In genomic region chr6:26043389-26044139, GRCh38 we compare ENCODE assay signal across 7 cellular contexts. TPM values are rescaled to one million over a fixed set of nuclear protein-coding genes. Genes with fewer than 3 reads are reported as not detected.
A peak's percentile ranks its signal among the peaks of the same experiment; 100 is the strongest.
DNase-seq lines count a peak whose midpoint lies in the region; ATAC-seq, FAIRE-seq and TF ChIP-seq lines count a peak whose summit lies in the region.

No MANE protein-coding gene starts in this region.

- H3K4me3 Mint-ChIP-seq in activated CD8-positive, alpha-beta memory T cell treated with anti-CD3 and anti-CD28 coated beads, Interleukin-2, amount 10 ng/mL, durations not matched to agents 7 days and 5 days, result peak overlapping the region; percentile 78

- ATAC-seq in HG02938 (IDR thresholded peaks at IDR 0.05; ENCODE audit: unreplicated experiment), result peak; percentile 64
- ATAC-seq in activated CD8-positive, alpha-beta memory T cell treated with anti-CD3 and anti-CD28 coated beads, Interleukin-2, amount 10 ng/mL, durations not matched to agents 7 days and 5 days, result peak; percentile 71
- ATAC-seq in thoracic aorta (ENCODE audit: insufficient number of reproducible peaks, low FRiP score, low read depth), result peak; percentile 97

- peak overlapping the region; percentile 99 for H3K27ac Mint-ChIP-seq in activated CD8-positive, alpha-beta memory T cell treated with anti-CD3 and anti-CD28 coated beads, Interleukin-2, amount 10 ng/mL, durations not matched to agents 7 days and 5 days

- CTCF ChIA-PET in activated CD8-positive, alpha-beta memory T cell treated with anti-CD3 and anti-CD28 coated beads, Interleukin-2, amount 10 ng/mL, durations not matched to agents 7 days and 5 days (lab: Charles Lee), result interaction anchor here (0.7 to 2.3 kb wide), 15 partner anchors 8 to 194 kb away, joined by 3 to 47 read pairs (median 4); a partner anchor contains a TSS

- H3K27me3 Mint-ChIP-seq in activated CD8-positive, alpha-beta memory T cell treated with anti-CD3 and anti-CD28 coated beads, Interleukin-2, amount 10 ng/mL, durations not matched to agents 7 days and 5 days, result no peaks in the 10 kb centered on the region

- no peak for DNase-seq in GM18507 (ENCODE audit: extremely low spot score, insufficient read length, low read depth)
- peak; percentile 91 for DNase-seq in NCI-H2196 (lab: John Stamatoyannopoulos, UW; ENCODE audit: unreplicated experiment)
- DNase-seq in activated CD8-positive, alpha-beta memory T cell treated with anti-CD3 and anti-CD28 coated beads, Interleukin-2, amount 10 ng/mL, durations not matched to agents 7 days and 5 days, result peak; percentile 87
- peak; percentile 83 for DNase-seq in epidermal melanocyte (ENCODE audit: insufficient read length, low spot score)
- DNase-seq in thoracic aorta (ENCODE audit: low spot score), result no peak

- no peaks in the 10 kb centered on the region for H3K9me3 ChIP-seq in mucosa of rectum (ENCODE audit: control insufficient read depth in 2 of 2, low read length in 2 of 2)
- no peaks in the 10 kb centered on the region for H3K9me3 ChIP-seq in thoracic aorta

- peak overlapping the region; percentile 95 to 97 for H3K27ac ChIP-seq in mucosa of rectum (ENCODE audit: low read depth in 2 of 2, low read length in 2 of 2)
- H3K27ac ChIP-seq in thoracic aorta, result peak overlapping the region; percentile 95 to 96

- H3K4me3 ChIP-seq in mucosa of rectum (ENCODE audit: low read length in 2 of 2) (peak overlapping the region; percentile 89 to 95), thoracic aorta (peak overlapping the region; percentile 72)

- H3K9me3 Mint-ChIP-seq in activated CD8-positive, alpha-beta memory T cell treated with anti-CD3 and anti-CD28 coated beads, Interleukin-2, amount 10 ng/mL, durations not matched to agents 7 days and 5 days (ENCODE audit: low read depth), result no peaks in the 10 kb centered on the region

- no peak for TF ChIP-seq CTCF in thoracic aorta (IDR thresholded peaks at IDR 0.05)

- H3K27me3 ChIP-seq in mucosa of rectum (ENCODE audit: control insufficient read depth in 2 of 2, insufficient read depth in 2 of 2, low read length in 2 of 2) (no peaks in the 10 kb centered on the region), thoracic aorta (replicated peaks; ENCODE audit: insufficient read depth) (no peaks in the 10 kb centered on the region)

- peak; percentile 91 for FAIRE-seq in GM18507 (lab: Jason Lieb, UNC)

- peaks cover 13 to 23% of the 10 kb centered on the region in 2 donors for H3K4me1 ChIP-seq in mucosa of rectum (ENCODE audit: control insufficient read depth in 2 of 2, insufficient read depth in 2 of 2, low read length in 2 of 2)
- H3K4me1 ChIP-seq in thoracic aorta (ENCODE audit: control insufficient read depth in 1 of 2, low read depth in 2 of 2), result peaks cover 0 to 4% of the 10 kb centered on the region in 2 donors

- H3K4me1 Mint-ChIP-seq in activated CD8-positive, alpha-beta memory T cell treated with anti-CD3 and anti-CD28 coated beads, Interleukin-2, amount 10 ng/mL, durations not matched to agents 7 days and 5 days, result peaks cover 29% of the 10 kb centered on the region

- peak overlapping the region; percentile 83 to 89 for H3K9ac ChIP-seq in mucosa of rectum (ENCODE audit: low read depth in 1 of 2, low read length in 2 of 2)

- no peaks in the 10 kb centered on the region for H3K36me3 Mint-ChIP-seq in activated CD8-positive, alpha-beta memory T cell treated with anti-CD3 and anti-CD28 coated beads, Interleukin-2, amount 10 ng/mL, durations not matched to agents 7 days and 5 days

- H3K36me3 ChIP-seq in mucosa of rectum (ENCODE audit: control insufficient read depth in 2 of 2, insufficient read depth in 2 of 2, low read length in 2 of 2) (no peaks in the 10 kb centered on the region), thoracic aorta (no peaks in the 10 kb centered on the region)

RNA-seq across cellular contexts. Expression of gene HFE, which starts 43.7 kb away (rescaled TPM):
- 1 to 10 TPM; 1.6 to 3.4 TPM for total RNA-seq in activated CD8-positive, alpha-beta memory T cell treated with anti-CD3 and anti-CD28 coated beads, Interleukin-2, amount 10 ng/mL, durations not matched to agents 7 days and 5 days
- total RNA-seq in thoracic aorta, result 10 to 100 TPM in 1 of 2 donors, 1 to 10 TPM in 1; 8.7 to 10.1 TPM

Comparison
In these comparisons a context has a peak if more than half of its experiments do, and no peak if none do; other contexts are left out.
1. DNase-seq: peak in NCI-H2196 (single experiment), activated CD8-positive, alpha-beta memory T cell treated with anti-CD3 and anti-CD28 coated beads, Interleukin-2, amount 10 ng/mL, durations not matched to agents 7 days and 5 days (single experiment) and epidermal melanocyte (single experiment); none in GM18507 (single experiment) and thoracic aorta (single experiment).
2. Peak in every context shown above with its lines, with median percentiles within 50 percentile points of each other: ATAC-seq.